Comparison of ENCODE assay signal across 14 cellular contexts in genomic region chr18:79521806-79522205, GRCh38.
DNase-seq lines count a peak whose midpoint lies in the region; ATAC-seq and TF ChIP-seq lines count a peak whose summit lies in the region.
"Had no signal": no experiment of that assay in that cellular context is flagged by ENCODE, and none has a peak within 500 bp of the region (broad histone marks: within the 10 kb centered on the region; RNA-seq: fewer than 3 reads in every experiment).

No MANE protein-coding gene starts in this region.

- no peaks in the 10 kb centered on the region for H3K9me3 Mint-ChIP-seq in activated T-cell treated with anti-CD3 and anti-CD28 coated beads, Interleukin-2, amount 50 U/mL, for 24 hours
- H3K9me3 Mint-ChIP-seq in brain: peaks cover 0 to 3% (median 0%) of the 10 kb centered on the region in 5 experiments
- peaks cover 3% of the 10 kb centered on the region for H3K9me3 Mint-ChIP-seq in stimulated activated memory B cell treated with anti-CD40 and anti-IgM and Interleukin-4, amounts not matched to agents 10 μg/mL and 1 μg/mL and 100 μg/mL, for 72 hours

- peaks cover 88% of the 10 kb centered on the region for H3K4me1 Mint-ChIP-seq in activated T-cell treated with anti-CD3 and anti-CD28 coated beads, Interleukin-2, amount 50 U/mL, for 24 hours (ENCODE audit: low read depth)
- peaks cover 54% of the 10 kb centered on the region for H3K4me1 Mint-ChIP-seq in brain
- H3K4me1 Mint-ChIP-seq in stimulated activated memory B cell treated with anti-CD40 and anti-IgM and Interleukin-4, amounts not matched to agents 10 μg/mL and 1 μg/mL and 100 μg/mL, for 72 hours: peaks cover 85% of the 10 kb centered on the region

- H3K9me2 ChIP-seq in SU-DHL-6 (replicated peaks; ENCODE audit: insufficient read depth, low read length): no peaks in the 10 kb centered on the region

- H3K27me3 Mint-ChIP-seq in activated T-cell treated with anti-CD3 and anti-CD28 coated beads, Interleukin-2, amount 50 U/mL, for 24 hours: no peaks in the 10 kb centered on the region
- H3K27me3 Mint-ChIP-seq in brain: peaks cover 3% of the 10 kb centered on the region
- H3K27me3 Mint-ChIP-seq in stimulated activated memory B cell treated with anti-CD40 and anti-IgM and Interleukin-4, amounts not matched to agents 10 μg/mL and 1 μg/mL and 100 μg/mL, for 72 hours: no peaks in the 10 kb centered on the region

- H3F3A ChIP-seq in SU-DHL-6 (ENCODE audit: insufficient read depth): peaks cover 21% of the 10 kb centered on the region

- H3K9ac ChIP-seq in SU-DHL-6 (ENCODE audit: low read length): peak overlapping the region; percentile 61

- TF ChIP-seq CTCF in SU-DHL-6 (IDR thresholded peaks at IDR 0.05; ENCODE audit: insufficient read depth, low read length, poor library complexity, severe bottlenecking) (no peak), brain (conservative IDR thresholded peaks at IDR 0.05) (no peak)

- no peak overlapping the region for H2AFZ ChIP-seq in SU-DHL-6 (ENCODE audit: low read depth, low read length, severe bottlenecking)

- H3K4me3 ChIP-seq in SU-DHL-6 (ENCODE audit: insufficient read depth, low read length, poor library complexity, severe bottlenecking): peak overlapping the region; percentile 20
- H3K4me3 ChIP-seq: dorsolateral prefrontal cortex, uterus had no signal

- ATAC-seq in stimulated activated memory B cell treated with anti-CD40 and anti-IgM and Interleukin-4, amounts not matched to agents 10 μg/mL and 1 μg/mL and 100 μg/mL, for 72 hours: no peak
- no peak for ATAC-seq in HG02885 (IDR thresholded peaks at IDR 0.05; ENCODE audit: poor library complexity, unreplicated experiment)
- ATAC-seq: left lobe of liver had no signal

- H3K27ac ChIP-seq in SU-DHL-6 (ENCODE audit: low read depth, low read length): peak overlapping the region; percentile 91
- H3K27ac ChIP-seq: dorsolateral prefrontal cortex, uterus had no signal

- peaks cover 32% of the 10 kb centered on the region for H3K36me3 Mint-ChIP-seq in activated T-cell treated with anti-CD3 and anti-CD28 coated beads, Interleukin-2, amount 50 U/mL, for 24 hours (ENCODE audit: low read depth)
- no peaks in the 10 kb centered on the region for H3K36me3 Mint-ChIP-seq in brain
- H3K36me3 Mint-ChIP-seq in stimulated activated memory B cell treated with anti-CD40 and anti-IgM and Interleukin-4, amounts not matched to agents 10 μg/mL and 1 μg/mL and 100 μg/mL, for 72 hours: peaks cover 37% of the 10 kb centered on the region

- H3K27me3 ChIP-seq in SU-DHL-6 (ENCODE audit: low read length): no peaks in the 10 kb centered on the region
- H3K27me3 ChIP-seq: uterus had no signal

- H3K27ac Mint-ChIP-seq in activated T-cell treated with anti-CD3 and anti-CD28 coated beads, Interleukin-2, amount 50 U/mL, for 24 hours: peak overlapping the region; percentile 99
- H3K27ac Mint-ChIP-seq in brain: peak overlapping the region in 3 of 5 experiments; percentile 32 to 67 (median 50)
- H3K27ac Mint-ChIP-seq in stimulated activated memory B cell treated with anti-CD40 and anti-IgM and Interleukin-4, amounts not matched to agents 10 μg/mL and 1 μg/mL and 100 μg/mL, for 72 hours: peak overlapping the region; percentile 95

- H3K79me2 ChIP-seq in SU-DHL-6 (ENCODE audit: insufficient read depth, low read length): no peaks in the 10 kb centered on the region

- DNase-seq in activated T-cell treated with anti-CD3 and anti-CD28 coated beads, Interleukin-2, amount 50 U/mL, for 24 hours: peak; percentile 31
- DNase-seq in activated T-cell treated with anti-CD3 and anti-CD28 coated beads for 4 hours (no peak), NCI-H446 treated with DMSO at 0.1 percent for 48 hours (lab: John Stamatoyannopoulos, UW) (no peak), SW 1271 (lab: John Stamatoyannopoulos, UW) (no peak)
- DNase-seq: NCI-H187 treated with DMSO at 0.1 percent for 48 hours, NCI-H526, retina, uterus had no signal

- no peaks in the 10 kb centered on the region for H3K9me3 ChIP-seq in SU-DHL-6 (ENCODE audit: insufficient read depth, low read length)
- H3K9me3 ChIP-seq: uterus had no signal

- H3K4me2 ChIP-seq in SU-DHL-6 (ENCODE audit: low read depth, low read length, poor library complexity, severe bottlenecking): peak overlapping the region; percentile 57

- no peaks in the 10 kb centered on the region for H3K36me3 ChIP-seq in SU-DHL-6 (ENCODE audit: low read length)
- H3K36me3 ChIP-seq: uterus had no signal

- peak overlapping the region; percentile 78 for H3K4me3 Mint-ChIP-seq in activated T-cell treated with anti-CD3 and anti-CD28 coated beads, Interleukin-2, amount 50 U/mL, for 24 hours
- no peak overlapping the region for H3K4me3 Mint-ChIP-seq in brain
- H3K4me3 Mint-ChIP-seq in stimulated activated memory B cell treated with anti-CD40 and anti-IgM and Interleukin-4, amounts not matched to agents 10 μg/mL and 1 μg/mL and 100 μg/mL, for 72 hours: peak overlapping the region; percentile 71

- no peaks in the 10 kb centered on the region for H4K20me1 ChIP-seq in SU-DHL-6 (ENCODE audit: low read depth, low read length)

Comparison
In these comparisons a context has a peak if more than half of its experiments do, and no peak if none do; other contexts are left out.
1. H3K4me3 Mint-ChIP-seq: peak in activated T-cell treated with anti-CD3 and anti-CD28 coated beads, Interleukin-2, amount 50 U/mL, for 24 hours (single experiment) and stimulated activated memory B cell treated with anti-CD40 and anti-IgM and Interleukin-4, amounts not matched to agents 10 μg/mL and 1 μg/mL and 100 μg/mL, for 72 hours (single experiment); none in brain (0 of 5).
2. Peak in every context shown above with its lines, with median percentiles within 50 percentile points of each other: H3K27ac Mint-ChIP-seq.